In genomic region chr13:51666316-51666715, GRCh38 we compare ENCODE assay signal across 16 cellular contexts.
DNase-seq lines count a peak whose midpoint lies in the region; ATAC-seq and TF ChIP-seq lines count a peak whose summit lies in the region.
"Had no signal": no experiment of that assay in that cellular context is flagged by ENCODE, and none has a peak within 500 bp of the region (broad histone marks: within the 10 kb centered on the region; RNA-seq: fewer than 3 reads in every experiment).

No MANE protein-coding gene starts in this region.

- H3K9me3 Mint-ChIP-seq in stimulated activated naive CD8-positive, alpha-beta T cell treated with anti-CD3 and anti-CD28 coated beads, Interleukin-15, Interleukin-2, amounts not matched to agents 100 ng/mL and 50 ng/mL, for 24 hours = no peaks in the 10 kb centered on the region
- H3K9me3 Mint-ChIP-seq in stimulated activated naive CD8-positive, alpha-beta T cell treated with anti-CD3 and anti-CD28 coated beads, Interleukin-15, amount 100 ng/mL, for 72 hours = peaks cover 3 to 4% of the 10 kb centered on the region in 2 donors
- H3K9me3 Mint-ChIP-seq: activated CD4-positive, alpha-beta memory T cell treated with anti-CD3 and anti-CD28 coated beads for 36 hours; stimulated activated effector memory CD8-positive, alpha-beta T cell treated with anti-CD3 and anti-CD28 coated beads, Interleukin-12 subunit alpha, Interleukin-12 subunit beta, amount 100 ng/mL, for 72 hours had no signal

- no peak overlapping the region for H3K4me3 Mint-ChIP-seq in stimulated activated naive CD8-positive, alpha-beta T cell treated with anti-CD3 and anti-CD28 coated beads, Interleukin-15, Interleukin-2, amounts not matched to agents 100 ng/mL and 50 ng/mL, for 24 hours
- H3K4me3 Mint-ChIP-seq in stimulated activated naive CD8-positive, alpha-beta T cell treated with anti-CD3 and anti-CD28 coated beads, Interleukin-15, amount 100 ng/mL, for 72 hours = no peak overlapping the region
- H3K4me3 Mint-ChIP-seq: activated CD4-positive, alpha-beta memory T cell treated with anti-CD3 and anti-CD28 coated beads for 36 hours; stimulated activated effector memory CD8-positive, alpha-beta T cell treated with anti-CD3 and anti-CD28 coated beads, Interleukin-12 subunit alpha, Interleukin-12 subunit beta, amount 100 ng/mL, for 72 hours had no signal

- H2AFZ ChIP-seq in trophoblast cell (ENCODE audit: insufficient read depth, low read length, poor library complexity) (no peak overlapping the region), mesenchymal stem cell (ENCODE audit: low read depth, low read length) (no peak overlapping the region)

- peaks cover 32% of the 10 kb centered on the region for H3K4me1 Mint-ChIP-seq in stimulated activated naive CD8-positive, alpha-beta T cell treated with anti-CD3 and anti-CD28 coated beads, Interleukin-15, Interleukin-2, amounts not matched to agents 100 ng/mL and 50 ng/mL, for 24 hours (ENCODE audit: low read depth)
- peaks cover 35% of the 10 kb centered on the region for H3K4me1 Mint-ChIP-seq in stimulated activated naive CD8-positive, alpha-beta T cell treated with anti-CD3 and anti-CD28 coated beads, Interleukin-15, amount 100 ng/mL, for 72 hours

- H4K8ac ChIP-seq in trophoblast cell (ENCODE audit: low read depth, low read length) (no peak overlapping the region), mesenchymal stem cell (ENCODE audit: low read length) (no peak overlapping the region)

- no peaks in the 10 kb centered on the region for H3K27me3 Mint-ChIP-seq in stimulated activated naive CD8-positive, alpha-beta T cell treated with anti-CD3 and anti-CD28 coated beads, Interleukin-15, Interleukin-2, amounts not matched to agents 100 ng/mL and 50 ng/mL, for 24 hours
- H3K27me3 Mint-ChIP-seq in stimulated activated naive CD8-positive, alpha-beta T cell treated with anti-CD3 and anti-CD28 coated beads, Interleukin-15, amount 100 ng/mL, for 72 hours = no peaks in the 10 kb centered on the region
- H3K27me3 Mint-ChIP-seq: activated CD4-positive, alpha-beta memory T cell treated with anti-CD3 and anti-CD28 coated beads for 36 hours had no signal

- H2BK12ac ChIP-seq in trophoblast cell (ENCODE audit: low read length) (no peak overlapping the region), mesenchymal stem cell (ENCODE audit: low read length in 2 of 2) (no peak overlapping the region)

- DNase-seq in stimulated activated naive CD8-positive, alpha-beta T cell treated with anti-CD3 and anti-CD28 coated beads, Interleukin-15, amount 100 ng/mL, for 72 hours = no peak
- DNase-seq in NCI-H748 (lab: John Stamatoyannopoulos, UW; ENCODE audit: unreplicated experiment) (peak; percentile 52), coronary artery (ENCODE audit: low spot score) (no peak), trophoblast cell (no peak), mesenchymal stem cell (no peak), SHP77 treated with DMSO at 0.1 percent for 48 hours (lab: John Stamatoyannopoulos, UW) (no peak)
- DNase-seq: activated CD4-positive, alpha-beta memory T cell treated with anti-CD3 and anti-CD28 coated beads for 36 hours; activated T-cell treated with anti-CD3 and anti-CD28 coated beads, Interleukin-2, amount 50 U/mL, for 48 hours; caudate nucleus; effector memory CD4-positive, alpha-beta T cell; left colon; NCI-H2029 treated with DMSO at 0.1 percent for 48 hours had no signal

- H3K4me2 ChIP-seq in trophoblast cell (ENCODE audit: low read length) (no peak overlapping the region), mesenchymal stem cell (ENCODE audit: low read length, poor library complexity, severe bottlenecking) (no peak overlapping the region)
- H3K4me2 ChIP-seq: smooth muscle cell had no signal

- H3K4ac ChIP-seq in trophoblast cell (ENCODE audit: low read depth, low read length) (no peak overlapping the region), mesenchymal stem cell (ENCODE audit: low read depth in 1 of 2, low read length in 2 of 2) (no peak overlapping the region)

- H3K27ac Mint-ChIP-seq in stimulated activated naive CD8-positive, alpha-beta T cell treated with anti-CD3 and anti-CD28 coated beads, Interleukin-15, Interleukin-2, amounts not matched to agents 100 ng/mL and 50 ng/mL, for 24 hours = peak overlapping the region; percentile 32
- H3K27ac Mint-ChIP-seq in stimulated activated naive CD8-positive, alpha-beta T cell treated with anti-CD3 and anti-CD28 coated beads, Interleukin-15, amount 100 ng/mL, for 72 hours = peak overlapping the region in 1 of 2 donors; percentile 67
- H3K27ac Mint-ChIP-seq: activated CD4-positive, alpha-beta memory T cell treated with anti-CD3 and anti-CD28 coated beads for 36 hours had no signal

- H3K23ac ChIP-seq in trophoblast cell (ENCODE audit: low read length) (no peak overlapping the region), mesenchymal stem cell (ENCODE audit: low read length in 2 of 2) (no peak overlapping the region)

- no peak overlapping the region for H2BK15ac ChIP-seq in mesenchymal stem cell (ENCODE audit: low read depth, poor library complexity, severe bottlenecking)

- H3K79me1 ChIP-seq in trophoblast cell (ENCODE audit: low read length) = no peaks in the 10 kb centered on the region
- H3K79me1 ChIP-seq in mesenchymal stem cell (replicated peaks; ENCODE audit: low read length, poor library complexity, severe bottlenecking) = peaks cover 20% of the 10 kb centered on the region

- H3K14ac ChIP-seq in trophoblast cell (ENCODE audit: low read length) (no peak overlapping the region), mesenchymal stem cell (ENCODE audit: low read length in 2 of 2) (no peak overlapping the region)

- H4K12ac ChIP-seq in trophoblast cell (ENCODE audit: low read depth, low read length) = no peak overlapping the region

- H2BK5ac ChIP-seq in trophoblast cell (ENCODE audit: low read depth, low read length, poor library complexity) = no peak overlapping the region
- no peak overlapping the region for H2BK5ac ChIP-seq in mesenchymal stem cell (ENCODE audit: low read depth, low read length, poor library complexity, severe bottlenecking)

- H3K36me3 Mint-ChIP-seq in stimulated activated naive CD8-positive, alpha-beta T cell treated with anti-CD3 and anti-CD28 coated beads, Interleukin-15, Interleukin-2, amounts not matched to agents 100 ng/mL and 50 ng/mL, for 24 hours (ENCODE audit: low read depth) = peaks cover 14% of the 10 kb centered on the region

- TF ChIP-seq CTCF in coronary artery (IDR thresholded peaks at IDR 0.05) = no peak

- H3K27me3 ChIP-seq in trophoblast cell (ENCODE audit: insufficient read depth, low read length) (no peaks in the 10 kb centered on the region), mesenchymal stem cell (ENCODE audit: control insufficient read depth in 1 of 2, insufficient read depth in 1 of 2, low read length in 2 of 2) (no peaks in the 10 kb centered on the region)

- no CpG with 5 or more reads among the region's 1 CpG for WGBS in trophoblast cell (ENCODE audit: extremely low coverage, insufficient coverage, insufficient read length)
- WGBS in mesenchymal stem cell = no CpG with 5 or more reads among the region's 1 CpG

- H3K18ac ChIP-seq in trophoblast cell (ENCODE audit: low read length) (no peak overlapping the region), mesenchymal stem cell (ENCODE audit: low read depth in 1 of 2, low read length in 2 of 2) (no peak overlapping the region)

- H3K27ac ChIP-seq in coronary artery = peak overlapping the region; percentile 17 to 72
- H3K27ac ChIP-seq in trophoblast cell (ENCODE audit: low read depth, low read length) = no peak overlapping the region
- no peak overlapping the region for H3K27ac ChIP-seq in mesenchymal stem cell (ENCODE audit: low read length, poor library complexity, severe bottlenecking)

- H3K79me2 ChIP-seq in trophoblast cell (ENCODE audit: control insufficient read depth, insufficient read depth, low read length, poor library complexity) = no peaks in the 10 kb centered on the region

- H3K9ac ChIP-seq in trophoblast cell (ENCODE audit: low read length) = no peak overlapping the region
- no peak overlapping the region for H3K9ac ChIP-seq in mesenchymal stem cell (ENCODE audit: low read length)

- no peak overlapping the region for H2BK120ac ChIP-seq in trophoblast cell (ENCODE audit: insufficient read depth, low read length, poor library complexity)
- H2BK120ac ChIP-seq in mesenchymal stem cell (ENCODE audit: low read depth, low read length) = no peak overlapping the region

- H3K9me3 ChIP-seq in trophoblast cell (ENCODE audit: insufficient read depth, low read depth, low read length) = no peaks in the 10 kb centered on the region
- no peaks in the 10 kb centered on the region for H3K9me3 ChIP-seq in mesenchymal stem cell (ENCODE audit: control insufficient read depth, low read length)

- H2AK5ac ChIP-seq in trophoblast cell (ENCODE audit: low read length) = no peak overlapping the region
- H2AK5ac ChIP-seq in mesenchymal stem cell (ENCODE audit: low read length, severe bottlenecking) = no peak overlapping the region

- no peak overlapping the region for H4K91ac ChIP-seq in trophoblast cell (ENCODE audit: low read depth, low read length)
- no peak overlapping the region for H4K91ac ChIP-seq in mesenchymal stem cell (ENCODE audit: low read length)

- H3K4me3 ChIP-seq in coronary artery (no peak overlapping the region), trophoblast cell (ENCODE audit: low read depth, low read length) (no peak overlapping the region), mesenchymal stem cell (ENCODE audit: insufficient read depth in 1 of 2, low read depth in 1 of 2, low read length in 2 of 2) (no peak overlapping the region)
- H3K4me3 ChIP-seq: smooth muscle cell had no signal

- H3K4me1 ChIP-seq in trophoblast cell (ENCODE audit: control insufficient read depth in 1 of 2, insufficient read depth in 2 of 2, low read length in 2 of 2) (peaks cover 0 to 6% of the 10 kb centered on the region in 2 experiments), mesenchymal stem cell (ENCODE audit: control insufficient read depth, insufficient read depth, low read depth, low read length) (no peaks in the 10 kb centered on the region)

- H3K36me3 ChIP-seq in trophoblast cell (ENCODE audit: control insufficient read depth in 1 of 2, insufficient read depth in 2 of 2, low read length in 2 of 2) (peaks cover 0 to 5% of the 10 kb centered on the region in 2 experiments), mesenchymal stem cell (ENCODE audit: control insufficient read depth in 1 of 2, insufficient read depth in 2 of 2, low read depth in 1 of 2, low read length in 2 of 2) (peaks cover 0 to 14% of the 10 kb centered on the region in 2 experiments)

- ATAC-seq in stimulated activated naive CD8-positive, alpha-beta T cell treated with anti-CD3 and anti-CD28 coated beads, Interleukin-15, amount 100 ng/mL, for 72 hours = no peak
- ATAC-seq in GM21529 (IDR thresholded peaks at IDR 0.05; ENCODE audit: unreplicated experiment) = no peak
- ATAC-seq: left colon; stimulated activated effector memory CD8-positive, alpha-beta T cell treated with anti-CD3 and anti-CD28 coated beads, Interleukin-12 subunit alpha, Interleukin-12 subunit beta, amount 100 ng/mL, for 72 hours had no signal

Comparison
In these comparisons a context has a peak if more than half of its experiments do, and no peak if none do; other contexts are left out.
1. H3K27ac ChIP-seq: peak in coronary artery (2 of 2); none in trophoblast cell (single experiment) and mesenchymal stem cell (single experiment).